In the genomic region with DNA sequence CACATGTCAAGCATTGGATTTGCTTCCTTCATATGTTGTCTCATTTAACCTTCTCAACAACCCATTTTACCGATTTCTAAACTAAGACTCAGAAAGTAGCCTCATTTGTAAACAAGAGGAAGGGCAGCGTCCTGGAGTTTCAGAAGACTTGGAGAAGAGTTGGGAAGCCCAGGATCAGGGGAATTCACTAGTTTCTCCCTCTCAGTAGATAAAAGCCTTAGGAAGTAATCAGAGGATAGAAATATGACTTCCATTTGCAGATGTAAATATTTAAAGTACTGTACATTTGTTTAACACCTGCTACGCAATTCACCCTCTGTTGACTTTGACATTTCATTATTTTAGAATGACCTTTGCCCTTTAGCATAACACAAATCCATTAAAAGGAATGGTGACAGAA, we compare ENCODE assay signal across 22 cellular contexts.
"Had no signal": no experiment of that assay in that cellular context is flagged by ENCODE, and none has a peak within 500 bp of the region (broad histone marks: within the 10 kb centered on the region; RNA-seq: fewer than 3 reads in every experiment).

No MANE protein-coding gene starts in this region.

- ATAC-seq: foreskin keratinocyte; left cardiac atrium; left ventricle myocardium superior; pancreas; right cardiac atrium; stimulated activated memory B cell treated with anti-CD40 and anti-IgM and Interleukin-4, amounts not matched to agents 10 μg/mL and 1 μg/mL and 100 μg/mL, for 72 hours had no signal

- DNase-seq: effector CD4-positive, alpha-beta T cell; endodermal cell; erythroblast; foreskin keratinocyte; head of caudate nucleus; kidney; left cardiac atrium; left ventricle myocardium superior; mesenchymal stem cell; midbrain; naive B cell; occipital lobe; pancreas; spleen; stimulated activated CD4-positive, alpha-beta T cell treated with anti-CD3 and anti-CD28 coated beads, Interleukin-15, amount 100 ng/mL, for 24 hours; stimulated activated CD4-positive, alpha-beta T cell treated with anti-CD3 and anti-CD28 coated beads, Interleukin-1b, Interleukin-23, amount 100 ng/mL, for 48 hours; stimulated activated CD4-positive, alpha-beta T cell treated with anti-CD3 and anti-CD28 coated beads, Interleukin-4, amount 100 ng/mL, for 24 hours; tibial artery; upper lobe of left lung; uterus had no signal
